ENCODE assay signal across 9 cellular contexts in the genomic region with DNA sequence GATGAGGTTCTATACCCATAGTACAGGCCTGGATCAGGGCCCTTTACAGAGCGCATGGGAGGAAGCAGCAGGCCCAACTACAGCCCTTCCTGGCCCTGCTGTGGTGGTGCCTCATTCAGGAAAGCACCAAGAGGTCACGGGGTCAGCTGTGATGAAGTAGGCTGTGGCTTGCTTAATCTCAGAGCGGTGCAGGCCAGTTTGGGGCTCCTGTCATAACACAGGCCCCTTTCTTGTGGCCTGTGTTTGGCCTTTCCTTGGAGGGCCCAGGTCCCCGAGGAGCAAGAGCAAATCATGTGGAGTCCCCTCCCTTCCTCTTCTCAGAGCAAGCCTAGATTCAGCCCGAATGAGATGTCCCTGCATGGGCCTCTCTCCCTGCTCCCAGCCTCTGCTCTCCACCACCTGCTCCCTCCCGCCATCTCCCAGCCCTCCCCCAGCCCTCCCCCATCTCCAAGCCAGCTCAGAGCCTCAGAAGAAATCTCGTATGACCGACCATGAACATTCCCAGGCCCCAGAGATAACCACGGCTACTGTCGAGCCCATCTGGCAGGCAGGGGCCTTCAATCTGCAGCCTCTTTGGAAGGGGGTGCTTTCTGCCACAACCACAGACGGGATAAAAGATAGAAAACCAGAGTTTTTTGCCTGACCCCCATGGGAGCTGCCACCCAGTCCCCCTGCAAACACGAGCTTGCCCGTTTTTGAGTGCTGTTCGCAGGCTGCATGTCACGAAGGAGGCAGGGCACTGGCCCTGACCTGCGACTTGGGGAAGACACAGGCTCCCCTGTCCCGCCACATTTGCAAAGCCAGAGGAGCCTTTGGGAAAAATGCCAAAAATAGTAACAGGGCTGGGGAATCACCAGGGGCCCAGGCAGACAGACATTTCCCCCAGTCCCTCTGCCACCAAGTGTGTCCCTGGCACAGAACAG. TPM values are rescaled to one million over a fixed set of nuclear protein-coding genes. Genes with fewer than 3 reads are reported as not detected.
DNase-seq lines count a peak whose midpoint lies in the region; ATAC-seq lines count a peak whose summit lies in the region.
"Had no signal": no experiment of that assay in that cellular context is flagged by ENCODE, and none has a peak within 500 bp of the region (broad histone marks: within the 10 kb centered on the region; RNA-seq: fewer than 3 reads in every experiment).

No MANE protein-coding gene starts in this region.

- H3K79me2 ChIP-seq in Karpas-422 (ENCODE audit: low read length) = no peaks in the 10 kb centered on the region

- H3K4me1 Mint-ChIP-seq in effector memory CD8-positive, alpha-beta T cell (ENCODE audit: low read depth in 2 of 2) = peaks cover 16 to 27% of the 10 kb centered on the region in 2 donors
- peaks cover 26 to 33% of the 10 kb centered on the region in 2 donors for H3K4me1 Mint-ChIP-seq in natural killer cell treated with Interleukin-12 subunit alpha and Interleukin-12 subunit beta and Interleukin-15 and Interleukin-18, amount 100 ng/mL, for 72 hours (ENCODE audit: low read depth in 2 of 2)

- H3K27ac ChIP-seq in Karpas-422 (ENCODE audit: low read length) = no peak overlapping the region

- H3K4me3 ChIP-seq in Karpas-422 (ENCODE audit: low read length) = no peak overlapping the region
- H3K4me3 ChIP-seq: HAP-1 had no signal

- no peak overlapping the region for H3K4me2 ChIP-seq in Karpas-422 (ENCODE audit: low read depth, low read length, poor library complexity, severe bottlenecking)

- H3K9me2 ChIP-seq in Karpas-422 (replicated peaks; ENCODE audit: insufficient read depth, low read length) = no peaks in the 10 kb centered on the region

- H3K27me3 Mint-ChIP-seq in effector memory CD8-positive, alpha-beta T cell = no peaks in the 10 kb centered on the region
- no peaks in the 10 kb centered on the region for H3K27me3 Mint-ChIP-seq in natural killer cell treated with Interleukin-12 subunit alpha and Interleukin-12 subunit beta and Interleukin-15 and Interleukin-18, amount 100 ng/mL, for 72 hours

- no peak overlapping the region for H3K9ac ChIP-seq in Karpas-422 (ENCODE audit: low read length)

- no peaks in the 10 kb centered on the region for H3K9me3 Mint-ChIP-seq in effector memory CD8-positive, alpha-beta T cell
- H3K9me3 Mint-ChIP-seq in natural killer cell treated with Interleukin-12 subunit alpha and Interleukin-12 subunit beta and Interleukin-15 and Interleukin-18, amount 100 ng/mL, for 72 hours = no peaks in the 10 kb centered on the region

- H3K4me1 ChIP-seq in Karpas-422 (ENCODE audit: low read length) = no peaks in the 10 kb centered on the region
- H3K4me1 ChIP-seq: HAP-1 had no signal

- no peaks in the 10 kb centered on the region for H3K36me3 ChIP-seq in Karpas-422 (ENCODE audit: insufficient read depth, low read length)

- H3K27me3 ChIP-seq in Karpas-422 (ENCODE audit: low read length) = no peaks in the 10 kb centered on the region

- DNase-seq in EH (ENCODE audit: low read depth) = peak; percentile 65
- peak; percentile 59 to 63 for DNase-seq in NOMO-1 (lab: John Stamatoyannopoulos, UW; ENCODE audit: unreplicated experiment in 2 of 2)
- no peak for DNase-seq in effector memory CD8-positive, alpha-beta T cell
- DNase-seq in natural killer cell treated with Interleukin-12 subunit alpha and Interleukin-12 subunit beta and Interleukin-15 and Interleukin-18, amount 100 ng/mL, for 72 hours (ENCODE audit: low spot score) = peak; percentile 57
- no peak for DNase-seq in Karpas-422
- no peak for DNase-seq in NCI-H446 treated with DMSO at 0.1 percent for 48 hours (lab: John Stamatoyannopoulos, UW)

- H4K20me1 ChIP-seq in Karpas-422 (ENCODE audit: insufficient read depth, low read depth, low read length) = no peaks in the 10 kb centered on the region

- no peak overlapping the region for H3K27ac Mint-ChIP-seq in effector memory CD8-positive, alpha-beta T cell
- H3K27ac Mint-ChIP-seq in natural killer cell treated with Interleukin-12 subunit alpha and Interleukin-12 subunit beta and Interleukin-15 and Interleukin-18, amount 100 ng/mL, for 72 hours = peak overlapping the region in 1 of 2 donors; percentile 92

- no peaks in the 10 kb centered on the region for H3K9me3 ChIP-seq in Karpas-422 (ENCODE audit: low read length)
- H3K9me3 ChIP-seq: HAP-1 had no signal

- H3K36me3 Mint-ChIP-seq in effector memory CD8-positive, alpha-beta T cell (ENCODE audit: insufficient read depth) = no peaks in the 10 kb centered on the region
- H3K36me3 Mint-ChIP-seq in natural killer cell treated with Interleukin-12 subunit alpha and Interleukin-12 subunit beta and Interleukin-15 and Interleukin-18, amount 100 ng/mL, for 72 hours = no peaks in the 10 kb centered on the region

- H2AFZ ChIP-seq in Karpas-422 (ENCODE audit: low read length) = no peak overlapping the region

- H3K4me3 Mint-ChIP-seq in effector memory CD8-positive, alpha-beta T cell = no peak overlapping the region
- no peak overlapping the region for H3K4me3 Mint-ChIP-seq in natural killer cell treated with Interleukin-12 subunit alpha and Interleukin-12 subunit beta and Interleukin-15 and Interleukin-18, amount 100 ng/mL, for 72 hours

- ATAC-seq in effector memory CD8-positive, alpha-beta T cell (replicated peaks) = peak; percentile 28
- ATAC-seq in natural killer cell treated with Interleukin-12 subunit alpha and Interleukin-12 subunit beta and Interleukin-15 and Interleukin-18, amount 100 ng/mL, for 72 hours = peak; percentile 34 to 66
- no peak for ATAC-seq in HG03457 (IDR thresholded peaks at IDR 0.05; ENCODE audit: unreplicated experiment)
- ATAC-seq in HG02798 (IDR thresholded peaks at IDR 0.05; ENCODE audit: poor library complexity, unreplicated experiment) = no peak

RNA-seq across cellular contexts. Expression of gene DUSP7, which starts 32.3 kb away (rescaled TPM):
- total RNA-seq in natural killer cell treated with Interleukin-12 subunit alpha and Interleukin-12 subunit beta and Interleukin-15 and Interleukin-18, amount 100 ng/mL, for 72 hours = 10 to 100 TPM; 19.4 to 31.0 TPM
- 11.1 and 21.2 TPM in 2 replicates for total RNA-seq in Karpas-422 (2014; rRNA removed; shearing (Covaris generic); ENCODE audit: low replicate concordance)

Comparison
In these comparisons a context has a peak if more than half of its experiments do, and no peak if none do; other contexts are left out.
1. DNase-seq: peak in EH (single experiment), NOMO-1 (2 of 2) and natural killer cell treated with Interleukin-12 subunit alpha and Interleukin-12 subunit beta and Interleukin-15 and Interleukin-18, amount 100 ng/mL, for 72 hours (single experiment); none in effector memory CD8-positive, alpha-beta T cell (0 of 3), Karpas-422 (single experiment) and NCI-H446 treated with DMSO at 0.1 percent for 48 hours (single experiment).
2. ATAC-seq: peak in effector memory CD8-positive, alpha-beta T cell (single experiment) and natural killer cell treated with Interleukin-12 subunit alpha and Interleukin-12 subunit beta and Interleukin-15 and Interleukin-18, amount 100 ng/mL, for 72 hours (2 of 2); none in HG03457 (single experiment) and HG02798 (single experiment).